1 cellular context compared by ENCODE assay signal in genomic region chr11:9757809-9758675, GRCh38.
TF ChIP-seq lines count a peak whose summit lies in the region.

No MANE protein-coding gene starts in this region.

TF ChIP-seq in HepG2, 621 proteins besides CTCF, POLR2A, EP300 and RAD21 (continued from another document and continues in another):
- TF ChIP-seq ZNF670 (CRISPR knock-in tag; IDR thresholded peaks at IDR 0.05; ENCODE audit: borderline replicate concordance) (no peak), ZNF501 (CRISPR knock-in tag; IDR thresholded peaks at IDR 0.05) (peak; percentile 45), ZNF614 (CRISPR knock-in tag; IDR thresholded peaks at IDR 0.05; ENCODE audit: borderline replicate concordance) (0 out of 2 replicates have a peak, but pooled peaks have one; percentile 20), ZNF605 (CRISPR knock-in tag; IDR thresholded peaks at IDR 0.05) (no peak), ATRX (CRISPR knock-in tag; IDR thresholded peaks at IDR 0.05; ENCODE audit: borderline replicate concordance) (no peak), ZNF562 (CRISPR knock-in tag; IDR thresholded peaks at IDR 0.05; ENCODE audit: borderline replicate concordance) (no peak), ZFP1 (CRISPR knock-in tag; IDR thresholded peaks at IDR 0.05) (peak; percentile 15; the same call in 1 of the 2 replicates), ZNF773 (CRISPR knock-in tag; IDR thresholded peaks at IDR 0.05; ENCODE audit: borderline replicate concordance) (no peak), TOE1 (CRISPR knock-in tag; IDR thresholded peaks at IDR 0.05) (no peak), TBL1XR1 (IDR thresholded peaks at IDR 0.05; ENCODE audit: borderline replicate concordance, low read length, partially characterized antibody) (no peak), ZNF230 (CRISPR knock-in tag; IDR thresholded peaks at IDR 0.05) (no peak), THRA (CRISPR knock-in tag; IDR thresholded peaks at IDR 0.05; ENCODE audit: borderline replicate concordance) (peak; percentile 81), ZNF790 (CRISPR knock-in tag; IDR thresholded peaks at IDR 0.05; ENCODE audit: borderline replicate concordance) (no peak), NCOA1 (CRISPR knock-in tag; IDR thresholded peaks at IDR 0.05) (no peak), ZNF512 (CRISPR knock-in tag; IDR thresholded peaks at IDR 0.05) (no peak), PRMT3 (CRISPR knock-in tag; IDR thresholded peaks at IDR 0.05; ENCODE audit: borderline replicate concordance, low read depth) (no peak; the same call in 1 of the 2 replicates), TFAP4 (IDR thresholded peaks at IDR 0.05; ENCODE audit: borderline replicate concordance, low read depth) (0 out of 2 replicates have a peak, but pooled peaks have one; percentile 2), GTF3A (CRISPR knock-in tag; conservative IDR thresholded peaks at IDR 0.05) (no peak), ZKSCAN8 (CRISPR knock-in tag; IDR thresholded peaks at IDR 0.05; ENCODE audit: borderline replicate concordance) (no peak), ZNF44 (CRISPR knock-in tag; IDR thresholded peaks at IDR 0.05) (no peak), ZMYM3 (CRISPR knock-in tag; IDR thresholded peaks at IDR 0.05) (no peak), ZBTB43 (CRISPR knock-in tag; conservative IDR thresholded peaks at IDR 0.05) (no peak), ZNF629 (CRISPR knock-in tag; conservative IDR thresholded peaks at IDR 0.05) (peak; percentile 86), FOXC1 (CRISPR knock-in tag; IDR thresholded peaks at IDR 0.05; ENCODE audit: borderline replicate concordance) (peak; percentile 57; the same call in 1 of the 2 replicates), ARNT (IDR thresholded peaks at IDR 0.05) (no peak), ZKSCAN1 (IDR thresholded peaks at IDR 0.05; ENCODE audit: low read length) (no peak), BHLHE40 (IDR thresholded peaks at IDR 0.05; ENCODE audit: low read length) (no peak), E2F2 (CRISPR knock-in tag; IDR thresholded peaks at IDR 0.05; ENCODE audit: borderline replicate concordance) (peak; percentile 78; the same call in 1 of the 2 replicates), ZNF333 (CRISPR knock-in tag; IDR thresholded peaks at IDR 0.05; ENCODE audit: borderline replicate concordance) (no peak), CENPBD1 (CRISPR knock-in tag; IDR thresholded peaks at IDR 0.05; ENCODE audit: borderline replicate concordance, low read depth) (no peak), FOSL1 (CRISPR knock-in tag; IDR thresholded peaks at IDR 0.05; ENCODE audit: borderline replicate concordance) (no peak), TIGD3 (CRISPR knock-in tag; IDR thresholded peaks at IDR 0.05; ENCODE audit: borderline replicate concordance) (peak; percentile 82; the same call in 1 of the 2 replicates), ZNF513 (CRISPR knock-in tag; conservative IDR thresholded peaks at IDR 0.05) (peak; percentile 38; the same call in 1 of the 2 replicates), HOXA3 (CRISPR knock-in tag; IDR thresholded peaks at IDR 0.05) (peak; percentile 30; the same call in 1 of the 2 replicates), ZNF33A (CRISPR knock-in tag; IDR thresholded peaks at IDR 0.05; ENCODE audit: borderline replicate concordance) (0 out of 2 replicates have a peak, but pooled peaks have one; percentile 14), RBFOX2 (IDR thresholded peaks at IDR 0.05; ENCODE audit: low read depth, low read length) (peak; percentile 82), SETDB1 (CRISPR knock-in tag; IDR thresholded peaks at IDR 0.05; ENCODE audit: borderline replicate concordance) (no peak), ZMYM4 (CRISPR knock-in tag; IDR thresholded peaks at IDR 0.05) (peak; percentile 62), ZNF407 (CRISPR knock-in tag; IDR thresholded peaks at IDR 0.05; ENCODE audit: not compliant biosample characterization) (peak; percentile 48), KDM3A (CRISPR knock-in tag; IDR thresholded peaks at IDR 0.05; ENCODE audit: low read depth) (peak; percentile 24), YEATS2 (CRISPR knock-in tag; IDR thresholded peaks at IDR 0.05; ENCODE audit: borderline replicate concordance) (peak; percentile 36; the same call in 1 of the 2 replicates), MED1 (CRISPR knock-in tag; IDR thresholded peaks at IDR 0.05) (peak; percentile 31; the same call in 1 of the 2 replicates), NONO (IDR thresholded peaks at IDR 0.05) (no peak), NONO (CRISPR knock-in tag; conservative IDR thresholded peaks at IDR 0.05) (0 out of 2 replicates have a peak, but pooled peaks have one; percentile 67), NR2C2 (CRISPR knock-in tag; IDR thresholded peaks at IDR 0.05; ENCODE audit: borderline replicate concordance) (peak; percentile 25; the same call in 1 of the 2 replicates), SRSF4 (IDR thresholded peaks at IDR 0.05; ENCODE audit: low read depth, low read length, poor library complexity, severe bottlenecking) (no peak), JUN (CRISPR knock-in tag; IDR thresholded peaks at IDR 0.05) (no peak), HOXA5 (CRISPR knock-in tag; IDR thresholded peaks at IDR 0.05) (no peak; the same call in 1 of the 2 replicates), ZZZ3 (CRISPR knock-in tag; IDR thresholded peaks at IDR 0.05; ENCODE audit: borderline replicate concordance) (no peak), ZNF138 (CRISPR knock-in tag; IDR thresholded peaks at IDR 0.05; ENCODE audit: low read depth) (0 out of 2 replicates have a peak, but pooled peaks have one; percentile 57), ZNF143 (CRISPR knock-in tag; IDR thresholded peaks at IDR 0.05) (no peak)
